Comparison of ENCODE assay signal across 32 cellular contexts in the genomic region with DNA sequence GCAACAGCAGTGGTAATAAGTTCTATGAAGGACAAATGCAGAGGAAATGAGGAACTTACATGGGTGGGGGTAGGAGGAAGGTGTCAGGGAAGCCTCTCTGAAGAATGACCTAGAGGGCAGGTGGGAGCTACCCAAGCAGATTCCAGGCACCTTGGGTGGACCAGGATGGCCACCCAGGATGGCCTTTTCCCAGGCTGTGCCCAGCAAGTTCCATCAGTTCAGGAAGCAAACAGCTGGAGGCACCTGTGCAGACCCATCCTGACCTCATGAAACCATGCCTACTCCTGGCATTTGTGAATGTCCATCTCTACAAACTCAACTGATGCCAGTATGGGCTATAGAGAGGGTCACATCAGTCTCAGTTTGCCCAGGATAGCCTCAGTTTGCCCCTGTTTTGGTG. TPM values are rescaled to one million over a fixed set of nuclear protein-coding genes. Genes with fewer than 3 reads are reported as not detected.
DNase-seq lines count a peak whose midpoint lies in the region; ATAC-seq lines count a peak whose summit lies in the region.
"Had no signal": no experiment of that assay in that cellular context is flagged by ENCODE, and none has a peak within 500 bp of the region (broad histone marks: within the 10 kb centered on the region; RNA-seq: fewer than 3 reads in every experiment).

No MANE protein-coding gene starts in this region.

- peaks cover 24% of the 10 kb centered on the region for H3K4me1 Mint-ChIP-seq in activated CD8-positive, alpha-beta memory T cell treated with anti-CD3 and anti-CD28 coated beads, Interleukin-2, amount 10 ng/mL, durations not matched to agents 7 days and 5 days

- H3K4me1 ChIP-seq in BLaER1 treated with 17β-estradiol and CSF1 and Interleukin-3, amounts not matched to agents 10 nM and 100 nM, result peaks cover 23 to 71% (median 41%) of the 10 kb centered on the region in 10 experiments

- H3K9me3 Mint-ChIP-seq in activated CD8-positive, alpha-beta memory T cell treated with anti-CD3 and anti-CD28 coated beads, Interleukin-2, amount 10 ng/mL, durations not matched to agents 7 days and 5 days (ENCODE audit: low read depth), result peaks cover 4% of the 10 kb centered on the region
- H3K9me3 Mint-ChIP-seq: activated T-cell treated with anti-CD3 and anti-CD28 coated beads, Interleukin-2, amount 50 U/mL, for 24 hours had no signal

- no peaks in the 10 kb centered on the region for H3K27me3 ChIP-seq in BLaER1 treated with 17β-estradiol and CSF1 and Interleukin-3, amounts not matched to agents 10 nM and 100 nM
- H3K27me3 ChIP-seq: cardiac muscle cell, upper lobe of left lung had no signal

- H3K9ac ChIP-seq in BLaER1 treated with 17β-estradiol and CSF1 and Interleukin-3, amounts not matched to agents 10 nM and 100 nM, result peak overlapping the region in 1 of 11 experiments; percentile 30; a peak in 1 of 22 replicates
- H3K9ac ChIP-seq: KMS-11, parathyroid adenoma, SK-N-SH had no signal

- peaks cover 11 to 21% (median 17%) of the 10 kb centered on the region in 11 experiments for H3K9me3 ChIP-seq in BLaER1 treated with 17β-estradiol and CSF1 and Interleukin-3, amounts not matched to agents 10 nM and 100 nM (replicated peaks in 1 of 11)
- H3K9me3 ChIP-seq: upper lobe of left lung had no signal

- no peak overlapping the region for H3K27ac Mint-ChIP-seq in activated CD8-positive, alpha-beta memory T cell treated with anti-CD3 and anti-CD28 coated beads, Interleukin-2, amount 10 ng/mL, durations not matched to agents 7 days and 5 days
- H3K27ac Mint-ChIP-seq: activated T-cell treated with anti-CD3 and anti-CD28 coated beads, Interleukin-2, amount 50 U/mL, for 24 hours; effector memory CD8-positive, alpha-beta T cell; HFFc6; nephron progenitor cell had no signal

- CTCF ChIA-PET in activated CD8-positive, alpha-beta memory T cell treated with anti-CD3 and anti-CD28 coated beads, Interleukin-2, amount 10 ng/mL, durations not matched to agents 7 days and 5 days (lab: Charles Lee), result interaction anchor here (1.5 kb wide), 1 partner anchor 20 kb away, joined by 4 read pairs; no protein-coding TSS in a partner anchor

- no peak overlapping the region for H3K4me3 Mint-ChIP-seq in activated CD8-positive, alpha-beta memory T cell treated with anti-CD3 and anti-CD28 coated beads, Interleukin-2, amount 10 ng/mL, durations not matched to agents 7 days and 5 days
- H3K4me3 Mint-ChIP-seq: activated T-cell treated with anti-CD3 and anti-CD28 coated beads, Interleukin-2, amount 50 U/mL, for 24 hours; effector memory CD8-positive, alpha-beta T cell; HFFc6; nephron progenitor cell had no signal

- no peaks in the 10 kb centered on the region for H3K27me3 Mint-ChIP-seq in activated CD8-positive, alpha-beta memory T cell treated with anti-CD3 and anti-CD28 coated beads, Interleukin-2, amount 10 ng/mL, durations not matched to agents 7 days and 5 days
- H3K27me3 Mint-ChIP-seq: activated T-cell treated with anti-CD3 and anti-CD28 coated beads, Interleukin-2, amount 50 U/mL, for 24 hours; effector memory CD8-positive, alpha-beta T cell had no signal

- no peak for ATAC-seq in activated CD8-positive, alpha-beta memory T cell treated with anti-CD3 and anti-CD28 coated beads, Interleukin-2, amount 10 ng/mL, durations not matched to agents 7 days and 5 days
- no peak for ATAC-seq in GM18909 (IDR thresholded peaks at IDR 0.05; ENCODE audit: poor library complexity, unreplicated experiment)
- ATAC-seq: effector memory CD8-positive, alpha-beta T cell had no signal

- no peak overlapping the region for H3K4me3 ChIP-seq in BLaER1 treated with 17β-estradiol and CSF1 and Interleukin-3, amounts not matched to agents 10 nM and 100 nM
- H3K4me3 ChIP-seq: cardiac muscle cell, coronary artery, skin epidermis, upper lobe of left lung had no signal

- peak; percentile 15 for DNase-seq in GDM1 (lab: John Stamatoyannopoulos, UW)
- peak; percentile 50 to 65 for DNase-seq in NOMO-1 (lab: John Stamatoyannopoulos, UW; ENCODE audit: unreplicated experiment in 2 of 2)
- DNase-seq in activated CD8-positive, alpha-beta memory T cell treated with anti-CD3 and anti-CD28 coated beads, Interleukin-2, amount 10 ng/mL, durations not matched to agents 7 days and 5 days, result peak; percentile 22
- DNase-seq in C1 segment of cervical spinal cord (lab: John Stamatoyannopoulos, UW), result no peak
- DNase-seq in stimulated activated CD4-positive, alpha-beta T cell treated with anti-CD3 and anti-CD28 coated beads, Interleukin-4, amount 100 ng/mL, for 24 hours, result no peak
- DNase-seq: activated CD4-positive, alpha-beta T cell treated with anti-CD3 and anti-CD28 coated beads for 4 hours; activated effector memory CD4-positive, alpha-beta T cell treated with anti-CD3 and anti-CD28 coated beads, Interleukin-2, amount 50 U/mL, for 16 hours; activated T-cell treated with anti-CD3 and anti-CD28 coated beads, Interleukin-2, amount 50 U/mL, for 24 hours; Calu3; DMS79; effector memory CD8-positive, alpha-beta T cell; GOT3; HFFc6; MM.1S; NCI-H146; NCI-H2107; NCI-H345; NCI-H748 treated with DMSO at 0.1 percent for 48 hours; nephron progenitor cell; retina; SK-N-SH; stimulated activated naive CD4-positive, alpha-beta T cell; upper lobe of left lung; WERI-Rb-1 had no signal

- H3K36me3 ChIP-seq in BLaER1 treated with 17β-estradiol and CSF1 and Interleukin-3, amounts not matched to agents 10 nM and 100 nM, result peaks cover 0 to 14% (median 3%) of the 10 kb centered on the region in 11 experiments; a peak in 9 of 22 replicates
- H3K36me3 ChIP-seq: cardiac muscle cell, upper lobe of left lung, WERI-Rb-1 had no signal

- H3K27ac ChIP-seq in BLaER1 treated with 17β-estradiol and CSF1 and Interleukin-3, amounts not matched to agents 10 nM and 100 nM, result no peak overlapping the region
- H3K27ac ChIP-seq: C4-2B, cardiac muscle cell, coronary artery, KMS-11, parathyroid adenoma, skin epidermis, upper lobe of left lung, WERI-Rb-1 had no signal

- peaks cover 20% of the 10 kb centered on the region for H3K36me3 Mint-ChIP-seq in activated CD8-positive, alpha-beta memory T cell treated with anti-CD3 and anti-CD28 coated beads, Interleukin-2, amount 10 ng/mL, durations not matched to agents 7 days and 5 days

- peak overlapping the region in 7 of 11 experiments; percentile 14 to 69 (median 44); a peak in 10 of 22 replicates for H3K4me2 ChIP-seq in BLaER1 treated with 17β-estradiol and CSF1 and Interleukin-3, amounts not matched to agents 10 nM and 100 nM
- H3K4me2 ChIP-seq: KMS-11, SK-N-SH had no signal

- H4K20me1 ChIP-seq in BLaER1 treated with 17β-estradiol and CSF1 and Interleukin-3, amounts not matched to agents 10 nM and 100 nM, result no peaks in the 10 kb centered on the region

RNA-seq across cellular contexts. Expression of gene PHF2, which starts 6.6 kb away (rescaled TPM):
- 10 to 100 TPM; 25.1 to 26.3 TPM for total RNA-seq in activated CD8-positive, alpha-beta memory T cell treated with anti-CD3 and anti-CD28 coated beads, Interleukin-2, amount 10 ng/mL, durations not matched to agents 7 days and 5 days

Comparison
In these comparisons a context has a peak if more than half of its experiments do, and no peak if none do; other contexts are left out.
1. DNase-seq: peak in GDM1 (single experiment), NOMO-1 (2 of 2) and activated CD8-positive, alpha-beta memory T cell treated with anti-CD3 and anti-CD28 coated beads, Interleukin-2, amount 10 ng/mL, durations not matched to agents 7 days and 5 days (single experiment); none in C1 segment of cervical spinal cord (0 of 14) and stimulated activated CD4-positive, alpha-beta T cell treated with anti-CD3 and anti-CD28 coated beads, Interleukin-4, amount 100 ng/mL, for 24 hours (single experiment).